ENCODE assay signal across 25 cellular contexts in the genomic region with DNA sequence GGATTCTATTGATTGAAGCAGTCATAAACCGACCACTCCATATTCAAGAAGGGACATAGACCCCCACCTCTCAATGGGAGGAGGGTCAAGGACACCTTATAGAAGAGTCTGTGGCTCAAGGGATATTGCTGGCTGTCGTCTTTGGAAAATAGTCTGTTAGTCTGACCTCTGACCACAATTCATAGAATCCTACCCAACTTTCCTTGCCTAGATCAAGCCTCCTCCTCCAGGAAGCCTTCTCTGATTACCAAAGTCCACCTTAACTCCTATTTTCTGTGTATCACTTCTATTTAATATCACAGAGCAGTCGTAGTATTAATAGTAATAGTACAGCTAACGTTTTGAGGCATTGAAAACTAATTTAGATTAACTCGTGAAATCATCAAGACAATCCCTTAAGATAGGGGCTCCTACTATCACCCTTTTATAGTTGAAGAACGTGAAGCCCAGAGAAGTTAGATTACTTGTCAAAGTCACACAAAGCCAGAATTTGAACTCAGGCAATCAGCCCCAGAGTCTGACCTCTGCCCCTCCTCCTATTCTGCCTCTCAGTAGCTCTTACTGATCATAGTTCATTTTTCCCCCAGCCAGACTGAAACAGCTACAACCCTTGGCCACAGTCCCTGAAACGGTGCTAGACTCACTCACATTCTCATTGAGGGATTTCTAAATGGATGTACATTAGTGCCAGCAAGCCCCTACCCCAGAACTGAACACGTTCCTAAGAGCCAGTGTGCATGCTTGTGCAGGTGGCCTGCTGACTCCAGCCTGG.
"Had no signal": no experiment of that assay in that cellular context is flagged by ENCODE, and none has a peak within 500 bp of the region (broad histone marks: within the 10 kb centered on the region; RNA-seq: fewer than 3 reads in every experiment).

No MANE protein-coding gene starts in this region.

- H3K27ac Mint-ChIP-seq: activated CD4-positive, alpha-beta memory T cell treated with anti-CD3 and anti-CD28 coated beads, Interleukin-2, amount 10 ng/mL, durations not matched to agents 7 days and 5 days; activated naive CD4-positive, alpha-beta T cell treated with anti-CD3 and anti-CD28 coated beads, Interleukin-2, amount 50 U/mL, for 72 hours; activated T-cell treated with anti-CD3 and anti-CD28 coated beads, Interleukin-2, amount 50 U/mL, for 24 hours; activated T-helper 17 cell treated with anti-CD3 and anti-CD28 coated beads, Interleukin-2, amount 50 U/mL, for 72 hours; T-helper 17 cell had no signal

- FAIRE-seq: colon, frontal cortex, islet of Langerhans, pancreas had no signal

- H3K27me3 Mint-ChIP-seq: activated CD4-positive, alpha-beta memory T cell treated with anti-CD3 and anti-CD28 coated beads, Interleukin-2, amount 10 ng/mL, durations not matched to agents 7 days and 5 days; activated T-helper 17 cell treated with anti-CD3 and anti-CD28 coated beads, Interleukin-2, amount 50 U/mL, for 72 hours; naive B cell; T-helper 17 cell had no signal

- H3K27me3 ChIP-seq: body of pancreas, upper lobe of left lung, vagina had no signal

- H3K4me3 ChIP-seq: body of pancreas, left ventricle myocardium inferior, pancreas, psoas muscle, spleen, upper lobe of left lung, vagina had no signal

- ATAC-seq: activated CD4-positive, CD25-positive, alpha-beta regulatory T cell treated with anti-CD3 and anti-CD28 coated beads, Interleukin-2, amount 50 U/mL, for 24 hours; activated naive CD4-positive, alpha-beta T cell treated with anti-CD3 and anti-CD28 coated beads, Interleukin-2, amount 50 U/mL, for 72 hours; activated T-helper 17 cell treated with anti-CD3 and anti-CD28 coated beads, Interleukin-2, amount 50 U/mL, for 72 hours; body of pancreas; pancreas; psoas muscle; T-helper 17 cell had no signal

- H3K4me3 Mint-ChIP-seq: activated CD4-positive, alpha-beta memory T cell treated with anti-CD3 and anti-CD28 coated beads, Interleukin-2, amount 10 ng/mL, durations not matched to agents 7 days and 5 days; activated T-cell treated with anti-CD3 and anti-CD28 coated beads, Interleukin-2, amount 50 U/mL, for 24 hours; activated T-helper 17 cell treated with anti-CD3 and anti-CD28 coated beads, Interleukin-2, amount 50 U/mL, for 72 hours; T-helper 17 cell had no signal

- H3K4me1 ChIP-seq: body of pancreas, pancreas, psoas muscle, upper lobe of left lung, vagina had no signal

- H3K9me3 Mint-ChIP-seq: activated CD4-positive, alpha-beta memory T cell treated with anti-CD3 and anti-CD28 coated beads, Interleukin-2, amount 10 ng/mL, durations not matched to agents 7 days and 5 days had no signal

- H3K9me3 ChIP-seq: body of pancreas, left ventricle myocardium inferior, pancreas, vagina had no signal

- H3K36me3 ChIP-seq: left ventricle myocardium inferior, pancreas, spleen, upper lobe of left lung, vagina, WERI-Rb-1 had no signal

- DNase-seq: activated CD4-positive, alpha-beta memory T cell treated with anti-CD3 and anti-CD28 coated beads, Interleukin-2, amount 10 ng/mL, durations not matched to agents 7 days and 5 days; activated CD4-positive, alpha-beta T cell treated with anti-CD3 and anti-CD28 coated beads for 48 hours; activated CD8-positive, alpha-beta memory T cell treated with anti-CD3 and anti-CD28 coated beads, Interleukin-2, amount 50 U/mL, for 48 hours; activated naive CD4-positive, alpha-beta T cell; activated T-cell treated with anti-CD3 and anti-CD28 coated beads, Interleukin-2, amount 50 U/mL, for 24 hours; body of pancreas; effector CD8-positive, alpha-beta T cell; left ventricle myocardium inferior; naive B cell; nucleus accumbens; pancreas; psoas muscle; spleen; stimulated activated naive CD4-positive, alpha-beta T cell treated with Interleukin-2 at 50 U/mL for 16 hours; T-helper 17 cell; T1000; upper lobe of left lung; WERI-Rb-1 had no signal

- H3K27ac ChIP-seq: body of pancreas, left ventricle myocardium inferior, pancreas, psoas muscle, spleen, upper lobe of left lung, vagina, WERI-Rb-1 had no signal
